Comparison of ENCODE assay signal across 7 cellular contexts in genomic region chr7:100120518-100121085, GRCh38. TPM values are rescaled to one million over a fixed set of nuclear protein-coding genes. Genes with fewer than 3 reads are reported as not detected.
DNase-seq lines count a peak whose midpoint lies in the region; ATAC-seq and TF ChIP-seq lines count a peak whose summit lies in the region.

No MANE protein-coding gene starts in this region.

- H3K36me3 Mint-ChIP-seq in activated CD4-positive, alpha-beta memory T cell treated with anti-CD3 and anti-CD28 coated beads, Interleukin-2, amount 10 ng/mL, durations not matched to agents 7 days and 5 days (ENCODE audit: low read depth), result peaks cover 37% of the 10 kb centered on the region
- peaks cover 12 to 23% of the 10 kb centered on the region in 2 donors for H3K36me3 Mint-ChIP-seq in stimulated activated naive B cell treated with anti-CD40 and anti-IgM and Interleukin-4, amounts not matched to agents 10 μg/mL and 1 μg/mL and 100 μg/mL, for 72 hours

- no peaks in the 10 kb centered on the region for H3K9me2 ChIP-seq in hepatocyte (replicated peaks; ENCODE audit: insufficient read depth)

- H3K27ac ChIP-seq in hepatocyte, result peak overlapping the region; percentile 90

- H3K4me3 Mint-ChIP-seq in activated CD4-positive, alpha-beta memory T cell treated with anti-CD3 and anti-CD28 coated beads, Interleukin-2, amount 10 ng/mL, durations not matched to agents 7 days and 5 days, result peak overlapping the region; percentile 86
- peak overlapping the region; percentile 87 to 99 for H3K4me3 Mint-ChIP-seq in stimulated activated naive B cell treated with anti-CD40 and anti-IgM and Interleukin-4, amounts not matched to agents 10 μg/mL and 1 μg/mL and 100 μg/mL, for 72 hours

- peak overlapping the region; percentile 98 for H3K4me3 ChIP-seq in HFF-Myc (replicated peaks; ENCODE audit: low read depth, low read length)
- peak overlapping the region; percentile 51 for H3K4me3 ChIP-seq in hepatocyte

- 65% methylated on average over 4 of the region's 4 CpGs for WGBS in hepatocyte (ENCODE audit: low lambda C conversion rate, missing lambda C conversion rate)

- peaks cover 25% of the 10 kb centered on the region for H3K79me2 ChIP-seq in hepatocyte

- CTCF ChIA-PET in activated CD4-positive, alpha-beta memory T cell treated with anti-CD3 and anti-CD28 coated beads, Interleukin-2, amount 10 ng/mL, durations not matched to agents 7 days and 5 days (lab: Charles Lee), result interaction anchor here (0.6 to 2.4 kb wide), 3 partner anchors 9 to 19 kb away, joined by 3 to 15 read pairs (median 11); partner anchors contain the start of genes AP4M1 and MCM7

- peak overlapping the region; percentile 82 for H3K27ac Mint-ChIP-seq in activated CD4-positive, alpha-beta memory T cell treated with anti-CD3 and anti-CD28 coated beads, Interleukin-2, amount 10 ng/mL, durations not matched to agents 7 days and 5 days
- H3K27ac Mint-ChIP-seq in stimulated activated naive B cell treated with anti-CD40 and anti-IgM and Interleukin-4, amounts not matched to agents 10 μg/mL and 1 μg/mL and 100 μg/mL, for 72 hours, result no peak overlapping the region

- DNase-seq in HFF-Myc (ENCODE audit: extremely low read depth, low read depth), result no peak
- DNase-seq in activated CD4-positive, alpha-beta memory T cell treated with anti-CD3 and anti-CD28 coated beads, Interleukin-2, amount 10 ng/mL, durations not matched to agents 7 days and 5 days, result no peak
- DNase-seq in hepatocyte (ENCODE audit: low spot score), result no peak
- DNase-seq in stimulated activated naive B cell treated with anti-CD40 and anti-IgM and Interleukin-4, amounts not matched to agents 10 μg/mL and 1 μg/mL and 100 μg/mL, for 72 hours, result no peak
- no peak for DNase-seq in stimulated activated CD8-positive, alpha-beta memory T cell treated with anti-CD3 and anti-CD28 coated beads, Interleukin-4, amount 100 ng/mL, for 48 hours
- DNase-seq in GM20000 (ENCODE audit: low spot score), result no peak

- H3K4me2 ChIP-seq in hepatocyte, result peak overlapping the region; percentile 72

- TF ChIP-seq CTCF in HFF-Myc (IDR thresholded peaks at IDR 0.05; ENCODE audit: low read depth, low read length, missing control alignments), result no peak
- no peak for TF ChIP-seq CTCF in hepatocyte (IDR thresholded peaks at IDR 0.05; ENCODE audit: poor library complexity)
- TF ChIP-seq CTCF in GM20000 (IDR thresholded peaks at IDR 0.05; ENCODE audit: extremely low read depth, missing control alignments), result no peak

- H3K36me3 ChIP-seq in hepatocyte (replicated peaks; ENCODE audit: insufficient read depth, low read depth), result no peaks in the 10 kb centered on the region

- peak overlapping the region; percentile 47 for H2AFZ ChIP-seq in hepatocyte

- no peaks in the 10 kb centered on the region for H3K27me3 ChIP-seq in hepatocyte

- no peaks in the 10 kb centered on the region for H3K27me3 Mint-ChIP-seq in activated CD4-positive, alpha-beta memory T cell treated with anti-CD3 and anti-CD28 coated beads, Interleukin-2, amount 10 ng/mL, durations not matched to agents 7 days and 5 days
- no peaks in the 10 kb centered on the region for H3K27me3 Mint-ChIP-seq in stimulated activated naive B cell treated with anti-CD40 and anti-IgM and Interleukin-4, amounts not matched to agents 10 μg/mL and 1 μg/mL and 100 μg/mL, for 72 hours

- ATAC-seq in stimulated activated naive B cell treated with anti-CD40 and anti-IgM and Interleukin-4, amounts not matched to agents 10 μg/mL and 1 μg/mL and 100 μg/mL, for 72 hours (replicated peaks), result no peak
- ATAC-seq in GM21528 (IDR thresholded peaks at IDR 0.05; ENCODE audit: low FRiP score, unreplicated experiment), result no peak

- no peaks in the 10 kb centered on the region for H3K9me3 Mint-ChIP-seq in activated CD4-positive, alpha-beta memory T cell treated with anti-CD3 and anti-CD28 coated beads, Interleukin-2, amount 10 ng/mL, durations not matched to agents 7 days and 5 days
- H3K9me3 Mint-ChIP-seq in stimulated activated naive B cell treated with anti-CD40 and anti-IgM and Interleukin-4, amounts not matched to agents 10 μg/mL and 1 μg/mL and 100 μg/mL, for 72 hours, result no peaks in the 10 kb centered on the region

- peaks cover 43% of the 10 kb centered on the region for H3K4me1 Mint-ChIP-seq in activated CD4-positive, alpha-beta memory T cell treated with anti-CD3 and anti-CD28 coated beads, Interleukin-2, amount 10 ng/mL, durations not matched to agents 7 days and 5 days
- H3K4me1 Mint-ChIP-seq in stimulated activated naive B cell treated with anti-CD40 and anti-IgM and Interleukin-4, amounts not matched to agents 10 μg/mL and 1 μg/mL and 100 μg/mL, for 72 hours, result peaks cover 26 to 47% of the 10 kb centered on the region in 2 donors

- peaks cover 18% of the 10 kb centered on the region for H3K4me1 ChIP-seq in hepatocyte (ENCODE audit: insufficient read depth)

- H3K9me3 ChIP-seq in hepatocyte (ENCODE audit: low read depth), result no peaks in the 10 kb centered on the region

- POLR2A ChIA-PET in activated CD4-positive, alpha-beta memory T cell treated with anti-CD3 and anti-CD28 coated beads, Interleukin-2, amount 10 ng/mL, durations not matched to agents 7 days and 5 days (lab: Charles Lee), result interaction anchor here (0.6 to 2.2 kb wide), 12 partner anchors 8 to 754 kb away, joined by 3 to 56 read pairs (median 4); partner anchors contain the start of genes AP4M1, LAMTOR4, MCM7 and SRRT

- no peaks in the 10 kb centered on the region for H4K20me1 ChIP-seq in hepatocyte (ENCODE audit: insufficient read depth, poor library complexity, severe bottlenecking)

RNA-seq across cellular contexts. Expression of gene CNPY4, which starts 1.2 kb away (rescaled TPM):
- total RNA-seq in activated CD4-positive, alpha-beta memory T cell treated with anti-CD3 and anti-CD28 coated beads, Interleukin-2, amount 10 ng/mL, durations not matched to agents 7 days and 5 days, result 10 to 100 TPM; 31.3 to 32.5 TPM
- total RNA-seq in hepatocyte, result 19.5 and 28.1 TPM in 2 replicates
- polyA plus RNA-seq in hepatocyte, result 21.3 and 27.4 TPM in 2 replicates

RNA-seq across cellular contexts. Expression of gene TAF6, which starts 1.4 kb away (rescaled TPM):
- total RNA-seq in activated CD4-positive, alpha-beta memory T cell treated with anti-CD3 and anti-CD28 coated beads, Interleukin-2, amount 10 ng/mL, durations not matched to agents 7 days and 5 days, result 10 to 100 TPM; 54.6 to 56.5 TPM
- 13.3 and 29.2 TPM in 2 replicates for total RNA-seq in hepatocyte
- 44.2 and 44.3 TPM in 2 replicates for polyA plus RNA-seq in hepatocyte

RNA-seq across cellular contexts. Expression of gene MBLAC1, which starts 6.2 kb away (rescaled TPM):
- 1 to 10 TPM; 3.4 to 4.1 TPM for total RNA-seq in activated CD4-positive, alpha-beta memory T cell treated with anti-CD3 and anti-CD28 coated beads, Interleukin-2, amount 10 ng/mL, durations not matched to agents 7 days and 5 days
- total RNA-seq in hepatocyte, result 2.7 and 3.2 TPM in 2 replicates
- 3.7 and 4.5 TPM in 2 replicates for polyA plus RNA-seq in hepatocyte

RNA-seq across cellular contexts. Expression of gene AP4M1, which starts 19.2 kb away (rescaled TPM):
- total RNA-seq in activated CD4-positive, alpha-beta memory T cell treated with anti-CD3 and anti-CD28 coated beads, Interleukin-2, amount 10 ng/mL, durations not matched to agents 7 days and 5 days, result 10 to 100 TPM; 10.6 to 15.2 TPM
- total RNA-seq in hepatocyte, result 13.0 and 22.8 TPM in 2 replicates
- 17.4 and 22.0 TPM in 2 replicates for polyA plus RNA-seq in hepatocyte

RNA-seq across cellular contexts. Expression of gene MCM7, which starts 19.4 kb away (rescaled TPM):
- total RNA-seq in activated CD4-positive, alpha-beta memory T cell treated with anti-CD3 and anti-CD28 coated beads, Interleukin-2, amount 10 ng/mL, durations not matched to agents 7 days and 5 days, result 100 to 1,000 TPM; 266 to 273 TPM
- 39.0 and 42.1 TPM in 2 replicates for total RNA-seq in hepatocyte
- 49.3 and 57.5 TPM in 2 replicates for polyA plus RNA-seq in hepatocyte
